Comparison of ENCODE assay signal across 1 cellular context in the genomic region with DNA sequence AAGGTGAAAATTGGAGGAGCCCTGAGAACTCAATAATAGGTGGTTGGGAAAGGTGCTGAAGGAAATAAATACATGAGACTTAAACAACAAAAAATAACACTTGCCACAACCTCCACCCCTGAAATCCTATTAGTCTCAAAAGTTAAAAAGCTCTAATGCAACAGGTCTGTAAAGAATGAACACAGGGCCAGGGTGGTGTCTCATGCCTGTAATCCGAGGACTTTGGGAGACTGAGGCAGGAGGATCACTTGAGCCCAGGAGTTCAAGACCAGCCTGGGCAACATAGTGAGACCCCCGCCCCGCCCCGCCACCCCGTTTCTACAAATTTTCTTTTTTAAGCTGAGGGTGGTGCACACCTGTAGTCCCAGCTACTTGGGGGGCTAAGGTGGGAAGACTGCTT.
TF ChIP-seq lines count a peak whose summit lies in the region.

No MANE protein-coding gene starts in this region.

TF ChIP-seq in HCT116, 20 proteins besides CTCF, POLR2A, EP300 and RAD21 (continued from another document):
- TF ChIP-seq, protein P1, sequence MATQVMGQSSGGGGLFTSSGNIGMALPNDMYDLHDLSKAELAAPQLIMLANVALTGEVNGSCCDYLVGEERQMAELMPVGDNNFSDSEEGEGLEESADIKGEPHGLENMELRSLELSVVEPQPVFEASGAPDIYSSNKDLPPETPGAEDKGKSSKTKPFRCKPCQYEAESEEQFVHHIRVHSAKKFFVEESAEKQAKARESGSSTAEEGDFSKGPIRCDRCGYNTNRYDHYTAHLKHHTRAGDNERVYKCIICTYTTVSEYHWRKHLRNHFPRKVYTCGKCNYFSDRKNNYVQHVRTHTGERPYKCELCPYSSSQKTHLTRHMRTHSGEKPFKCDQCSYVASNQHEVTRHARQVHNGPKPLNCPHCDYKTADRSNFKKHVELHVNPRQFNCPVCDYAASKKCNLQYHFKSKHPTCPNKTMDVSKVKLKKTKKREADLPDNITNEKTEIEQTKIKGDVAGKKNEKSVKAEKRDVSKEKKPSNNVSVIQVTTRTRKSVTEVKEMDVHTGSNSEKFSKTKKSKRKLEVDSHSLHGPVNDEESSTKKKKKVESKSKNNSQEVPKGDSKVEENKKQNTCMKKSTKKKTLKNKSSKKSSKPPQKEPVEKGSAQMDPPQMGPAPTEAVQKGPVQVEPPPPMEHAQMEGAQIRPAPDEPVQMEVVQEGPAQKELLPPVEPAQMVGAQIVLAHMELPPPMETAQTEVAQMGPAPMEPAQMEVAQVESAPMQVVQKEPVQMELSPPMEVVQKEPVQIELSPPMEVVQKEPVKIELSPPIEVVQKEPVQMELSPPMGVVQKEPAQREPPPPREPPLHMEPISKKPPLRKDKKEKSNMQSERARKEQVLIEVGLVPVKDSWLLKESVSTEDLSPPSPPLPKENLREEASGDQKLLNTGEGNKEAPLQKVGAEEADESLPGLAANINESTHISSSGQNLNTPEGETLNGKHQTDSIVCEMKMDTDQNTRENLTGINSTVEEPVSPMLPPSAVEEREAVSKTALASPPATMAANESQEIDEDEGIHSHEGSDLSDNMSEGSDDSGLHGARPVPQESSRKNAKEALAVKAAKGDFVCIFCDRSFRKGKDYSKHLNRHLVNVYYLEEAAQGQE (IDR thresholded peaks at IDR 0.05; ENCODE audit: low read depth) = no peak
- TF ChIP-seq YY1 (IDR thresholded peaks at IDR 0.05; ENCODE audit: extremely low read depth, insufficient replicate concordance, low read depth, low read length) (no peak), EGR1 (IDR thresholded peaks at IDR 0.05; ENCODE audit: low read depth) (no peak), EZH2 (IDR thresholded peaks at IDR 0.05) (no peak), ZNF274 (IDR thresholded peaks at IDR 0.05; ENCODE audit: low read depth, low read length) (no peak), SP1 (IDR thresholded peaks at IDR 0.05; ENCODE audit: low read depth) (no peak), POLR2AphosphoS5 (IDR thresholded peaks at IDR 0.05; ENCODE audit: low read depth, low read length) (no peak), SIN3A (IDR thresholded peaks at IDR 0.05; ENCODE audit: low read depth) (no peak), EZH2phosphoT487 (IDR thresholded peaks at IDR 0.05; ENCODE audit: borderline replicate concordance) (no peak), CBX3 (IDR thresholded peaks at IDR 0.05; ENCODE audit: low read depth) (no peak), SRF (IDR thresholded peaks at IDR 0.05; ENCODE audit: low read depth) (no peak), TCF7L2 (IDR thresholded peaks at IDR 0.05; ENCODE audit: borderline replicate concordance, extremely low read depth, insufficient read depth, insufficient read length) (no peak)
- TF ChIP-seq, protein P2, sequence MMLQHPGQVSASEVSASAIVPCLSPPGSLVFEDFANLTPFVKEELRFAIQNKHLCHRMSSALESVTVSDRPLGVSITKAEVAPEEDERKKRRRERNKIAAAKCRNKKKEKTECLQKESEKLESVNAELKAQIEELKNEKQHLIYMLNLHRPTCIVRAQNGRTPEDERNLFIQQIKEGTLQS (IDR thresholded peaks at IDR 0.05) = no peak
- TF ChIP-seq, protein P3, sequence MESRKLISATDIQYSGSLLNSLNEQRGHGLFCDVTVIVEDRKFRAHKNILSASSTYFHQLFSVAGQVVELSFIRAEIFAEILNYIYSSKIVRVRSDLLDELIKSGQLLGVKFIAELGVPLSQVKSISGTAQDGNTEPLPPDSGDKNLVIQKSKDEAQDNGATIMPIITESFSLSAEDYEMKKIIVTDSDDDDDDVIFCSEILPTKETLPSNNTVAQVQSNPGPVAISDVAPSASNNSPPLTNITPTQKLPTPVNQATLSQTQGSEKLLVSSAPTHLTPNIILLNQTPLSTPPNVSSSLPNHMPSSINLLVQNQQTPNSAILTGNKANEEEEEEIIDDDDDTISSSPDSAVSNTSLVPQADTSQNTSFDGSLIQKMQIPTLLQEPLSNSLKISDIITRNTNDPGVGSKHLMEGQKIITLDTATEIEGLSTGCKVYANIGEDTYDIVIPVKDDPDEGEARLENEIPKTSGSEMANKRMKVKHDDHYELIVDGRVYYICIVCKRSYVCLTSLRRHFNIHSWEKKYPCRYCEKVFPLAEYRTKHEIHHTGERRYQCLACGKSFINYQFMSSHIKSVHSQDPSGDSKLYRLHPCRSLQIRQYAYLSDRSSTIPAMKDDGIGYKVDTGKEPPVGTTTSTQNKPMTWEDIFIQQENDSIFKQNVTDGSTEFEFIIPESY (IDR thresholded peaks at IDR 0.05; ENCODE audit: extremely low read depth, insufficient replicate concordance, low read length) = no peak
- TF ChIP-seq, protein P4, sequence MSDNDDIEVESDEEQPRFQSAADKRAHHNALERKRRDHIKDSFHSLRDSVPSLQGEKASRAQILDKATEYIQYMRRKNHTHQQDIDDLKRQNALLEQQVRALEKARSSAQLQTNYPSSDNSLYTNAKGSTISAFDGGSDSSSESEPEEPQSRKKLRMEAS (IDR thresholded peaks at IDR 0.05) = no peak
